In the genomic region with DNA sequence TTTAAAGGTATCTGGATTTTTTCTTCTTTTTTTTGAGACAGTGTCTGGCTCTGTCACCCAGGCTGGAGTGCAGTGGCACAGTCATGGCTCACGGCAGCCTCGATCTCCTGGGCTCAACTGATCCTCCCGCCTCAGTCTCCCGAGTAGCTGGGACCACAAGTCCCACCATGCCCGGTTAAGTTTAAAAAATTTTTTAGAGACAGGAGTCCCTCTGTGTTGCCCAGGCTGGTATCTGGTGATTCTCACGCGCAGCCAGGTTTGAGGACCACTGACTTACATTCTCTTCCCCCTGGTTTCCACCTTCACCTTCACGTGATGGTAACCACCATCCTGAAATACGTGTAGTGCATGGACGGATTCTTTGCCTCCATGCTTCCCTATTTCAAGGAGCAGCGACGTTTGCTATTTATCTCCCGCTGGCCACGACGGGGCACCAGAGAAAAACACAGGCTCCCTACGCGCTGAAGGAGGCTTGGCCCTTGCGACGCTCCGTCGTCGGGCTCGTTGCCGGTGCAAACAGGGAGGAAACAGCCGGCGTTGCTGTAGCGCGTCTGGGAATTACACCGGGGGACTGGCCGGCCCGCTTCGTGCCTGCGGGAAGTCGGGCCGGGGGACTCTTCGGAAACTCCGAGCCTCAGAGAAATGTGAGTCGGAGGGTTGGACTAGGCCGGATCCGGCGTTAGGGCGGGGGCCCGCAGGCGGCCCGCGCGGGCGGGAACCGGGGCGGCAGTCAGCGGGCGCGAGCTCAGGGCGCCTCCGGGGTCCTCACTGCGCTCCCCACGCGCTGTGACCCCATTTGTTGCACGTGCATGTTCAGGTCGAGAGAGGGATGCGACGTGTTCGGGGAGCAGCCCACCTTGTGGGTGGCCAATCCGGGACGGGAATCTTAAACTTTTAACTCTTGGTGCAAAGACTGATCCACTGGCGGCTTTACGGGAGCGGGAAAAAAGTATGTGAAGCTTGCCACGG, we compare ENCODE assay signal across 8 cellular contexts. TPM values are rescaled to one million over a fixed set of nuclear protein-coding genes. Genes with fewer than 3 reads are reported as not detected.
DNase-seq lines count a peak whose midpoint lies in the region; ATAC-seq and TF ChIP-seq lines count a peak whose summit lies in the region.

A gene with protein sequence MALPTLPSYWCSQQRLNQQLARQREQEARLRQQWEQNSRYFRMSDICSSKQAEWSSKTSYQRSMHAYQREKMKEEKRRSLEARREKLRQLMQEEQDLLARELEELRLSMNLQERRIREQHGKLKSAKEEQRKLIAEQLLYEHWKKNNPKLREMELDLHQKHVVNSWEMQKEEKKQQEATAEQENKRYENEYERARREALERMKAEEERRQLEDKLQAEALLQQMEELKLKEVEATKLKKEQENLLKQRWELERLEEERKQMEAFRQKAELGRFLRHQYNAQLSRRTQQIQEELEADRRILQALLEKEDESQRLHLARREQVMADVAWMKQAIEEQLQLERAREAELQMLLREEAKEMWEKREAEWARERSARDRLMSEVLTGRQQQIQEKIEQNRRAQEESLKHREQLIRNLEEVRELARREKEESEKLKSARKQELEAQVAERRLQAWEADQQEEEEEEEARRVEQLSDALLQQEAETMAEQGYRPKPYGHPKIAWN (plus strand): TSS at position 492 of the 969 bp plus-strand sequence. CDS start 2,753 bp downstream, outside the sequence.

- peak within 1 kb of the TSS; percentile 83 to 92 for H3K9ac ChIP-seq in duodenal mucosa (ENCODE audit: low read depth in 1 of 2, low read length in 2 of 2)

- peaks cover 21 to 24% of the 10 kb centered on the region in 2 donors for H3K36me3 ChIP-seq in duodenal mucosa (ENCODE audit: control insufficient read depth in 1 of 2, insufficient read depth in 2 of 2, low read length in 2 of 2)

- H3K27me3 Mint-ChIP-seq in activated CD4-positive, alpha-beta memory T cell treated with anti-CD3 and anti-CD28 coated beads for 36 hours: no peaks in the 10 kb centered on the region

- peak; percentile 57 for TF ChIP-seq POLR2A in GM19099 (IDR thresholded peaks at IDR 0.05; ENCODE audit: extremely low read depth, insufficient read length, low read depth)
- TF ChIP-seq POLR2A in lower leg skin (IDR thresholded peaks at IDR 0.05): no peak

- no peaks in the 10 kb centered on the region for H3K27me3 ChIP-seq in duodenal mucosa (ENCODE audit: control insufficient read depth in 1 of 2, insufficient read depth in 2 of 2, low read length in 2 of 2)

- peak within 1 kb of the TSS; percentile 81 for H3K4me3 Mint-ChIP-seq in activated CD4-positive, alpha-beta memory T cell treated with anti-CD3 and anti-CD28 coated beads for 36 hours

- WGBS in lower leg skin, 2 donors: 1% methylated on average over 36 to 54 of the region's 69 CpGs

- H3K36me3 Mint-ChIP-seq in activated CD4-positive, alpha-beta memory T cell treated with anti-CD3 and anti-CD28 coated beads for 36 hours: peaks cover 18% of the 10 kb centered on the region

- POLR2A ChIA-PET in activated CD4-positive, alpha-beta memory T cell treated with anti-CD3 and anti-CD28 coated beads for 36 hours (lab: Charles Lee): interaction anchor here (0.7 to 1.7 kb wide), 3 partner anchors 12 to 180 kb away, joined by 3 to 14 read pairs (median 3); partner anchors contain the start of gene ANKRD13A

- CTCF ChIA-PET in activated CD4-positive, alpha-beta memory T cell treated with anti-CD3 and anti-CD28 coated beads for 36 hours (lab: Charles Lee): interaction anchor here (0.6 to 2.9 kb wide), 8 partner anchors 12 to 99 kb away, joined by 3 to 11 read pairs (median 4); partner anchors contain the start of gene ANKRD13A

- intact Hi-C loops in activated CD4-positive, alpha-beta memory T cell treated with anti-CD3 and anti-CD28 coated beads for 36 hours (cut with micrococcal nuclease): loop anchor here (1.0 kb wide), 2 partner anchors 12 to 99 kb away; partner anchors contain the start of gene ANKRD13A
- intact Hi-C loops in lower leg skin (cut with DNase I; ENCODE audit: low total_unique reads): no loop called here

- peak within 1 kb of the TSS; percentile 83 for H3K4me3 ChIP-seq in AG10803 (ENCODE audit: low read length)
- H3K4me3 ChIP-seq in duodenal mucosa (ENCODE audit: low read depth in 1 of 2, low read length in 2 of 2): peak within 1 kb of the TSS; percentile 91 to 96
- H3K4me3 ChIP-seq in lower leg skin (ENCODE audit: low read depth, poor library complexity, severe bottlenecking): peak within 1 kb of the TSS; percentile 48

- H3K27ac Mint-ChIP-seq in activated CD4-positive, alpha-beta memory T cell treated with anti-CD3 and anti-CD28 coated beads for 36 hours: peak within 1 kb of the TSS; percentile 86

- TF ChIP-seq CTCF in AG10803 (conservative IDR thresholded peaks at IDR 0.05; ENCODE audit: low read length) (peak; percentile 56), lower leg skin (IDR thresholded peaks at IDR 0.05) (no peak)

- H3K9me3 ChIP-seq in duodenal mucosa (ENCODE audit: control insufficient read depth in 1 of 2, low read length in 2 of 2): no peaks in the 10 kb centered on the region

- H3K4me1 Mint-ChIP-seq in activated CD4-positive, alpha-beta memory T cell treated with anti-CD3 and anti-CD28 coated beads for 36 hours (ENCODE audit: low read depth): peaks cover 22% of the 10 kb centered on the region

- no peaks in the 10 kb centered on the region for H3K9me3 Mint-ChIP-seq in activated CD4-positive, alpha-beta memory T cell treated with anti-CD3 and anti-CD28 coated beads for 36 hours

- peak; percentile 67 for ATAC-seq in HG03520 (IDR thresholded peaks at IDR 0.05; ENCODE audit: unreplicated experiment)

- H3K4me1 ChIP-seq in duodenal mucosa (ENCODE audit: control insufficient read depth in 1 of 2, insufficient read depth in 2 of 2, low read length in 2 of 2): peaks cover 15 to 17% of the 10 kb centered on the region in 2 donors

- DNase-seq in AG10803 (ENCODE audit: low read depth) (peak; percentile 84), NCI-H774 (lab: John Stamatoyannopoulos, UW) (peak; percentile 74), lower leg skin (ENCODE audit: low spot score in 2 of 2) (peak; percentile 85 to 96)
- peak; percentile 85 for DNase-seq in activated CD4-positive, alpha-beta memory T cell treated with anti-CD3 and anti-CD28 coated beads for 36 hours
- peak; percentile 68 to 71 for DNase-seq in stimulated activated CD4-positive, alpha-beta T cell treated with anti-CD3 and anti-CD28 coated beads, Interleukin-4, amount 100 ng/mL, for 4 hours

- H3K27ac ChIP-seq in duodenal mucosa (ENCODE audit: low read depth, low read length): peak within 1 kb of the TSS; percentile 30

RNA-seq across cellular contexts. Expression of the gene that starts here (rescaled TPM):
- total RNA-seq in activated CD4-positive, alpha-beta memory T cell treated with anti-CD3 and anti-CD28 coated beads for 36 hours: 10 to 100 TPM; 21.2 to 21.3 TPM
- total RNA-seq in lower leg skin: 10 to 100 TPM; 28.3 to 61.5 (median 36.3) TPM

Comparison
In these comparisons a context has a peak if more than half of its experiments do, and no peak if none do; other contexts are left out.
1. Peak in every context shown above with its lines: DNase-seq, ATAC-seq, H3K4me3 ChIP-seq and H3K27ac ChIP-seq.